ENCODE assay signal across 38 cellular contexts in genomic region chr18:74329688-74330205, GRCh38. TPM values are rescaled to one million over a fixed set of nuclear protein-coding genes. Genes with fewer than 3 reads are reported as not detected.
"Had no signal": no experiment of that assay in that cellular context is flagged by ENCODE, and none has a peak within 500 bp of the region (broad histone marks: within the 10 kb centered on the region; RNA-seq: fewer than 3 reads in every experiment).

No MANE protein-coding gene starts in this region.

- H3K27me3 Mint-ChIP-seq: activated naive CD8-positive, alpha-beta T cell treated with anti-CD3 and anti-CD28 coated beads for 36 hours had no signal

- H3K27ac ChIP-seq: cardiac muscle cell, Peyer's patch, SJSA1 had no signal

- H3K27me3 ChIP-seq: cardiac muscle cell, Peyer's patch, SJSA1 had no signal

- H3K36me3 ChIP-seq: cardiac muscle cell, Peyer's patch, SJSA1 had no signal

- H3K4me3 ChIP-seq: cardiac muscle cell, Peyer's patch, SJSA1 had no signal

- H3K4me1 ChIP-seq: Peyer's patch, SJSA1 had no signal

- FAIRE-seq: TTC549 had no signal

- H3K9me3 ChIP-seq: Peyer's patch, SJSA1, SK-N-SH had no signal

- H3K4me3 Mint-ChIP-seq: activated CD4-positive, alpha-beta T cell treated with anti-CD3 and anti-CD28 coated beads, Interleukin-2, amount 10 ng/mL, durations not matched to agents 24 days and 14 days; activated CD8-positive, alpha-beta T cell treated with anti-CD3 and anti-CD28 coated beads for 36 hours; activated naive CD8-positive, alpha-beta T cell treated with anti-CD3 and anti-CD28 coated beads for 36 hours; activated T-cell treated with anti-CD3 and anti-CD28 coated beads, Interleukin-2, amount 50 U/mL, for 72 hours; activated T-helper 17 cell treated with anti-CD3 and anti-CD28 coated beads, Interleukin-2, amount 50 U/mL, for 72 hours; central memory CD8-positive, alpha-beta T cell; T-helper 1 cell treated with Interleukin-12 subunit alpha and Interleukin-12 subunit beta and Interleukin-4 antibody, amounts not matched to agents 30 μg/mL and 1 μg/mL, for 36 hours; T-helper 2 cell treated with Interferon-gamma antibody and Interleukin-4, amounts not matched to agents 5 μg/mL and 100 μg/mL, for 36 hours had no signal

- DNase-seq: activated CD4-positive, alpha-beta T cell treated with anti-CD3 and anti-CD28 coated beads, Interleukin-2, amount 10 ng/mL, durations not matched to agents 24 days and 14 days; activated CD4-positive, alpha-beta T cell treated with anti-CD3 and anti-CD28 coated beads, Interleukin-2, amount 50 U/mL, for 4 hours; activated CD8-positive, alpha-beta T cell treated with anti-CD3 and anti-CD28 coated beads for 36 hours; activated effector memory CD4-positive, alpha-beta T cell treated with anti-CD3 and anti-CD28 coated beads, Interleukin-2, amount 50 U/mL, for 16 hours; activated naive CD4-positive, alpha-beta T cell; activated naive CD4-positive, alpha-beta T cell treated with anti-CD3 and anti-CD28 coated beads, Interleukin-2, amount 50 U/mL, for 16 hours; activated naive CD8-positive, alpha-beta T cell treated with anti-CD3 and anti-CD28 coated beads for 36 hours; activated T-cell treated with anti-CD3 and anti-CD28 coated beads, Interleukin-2, amount 50 U/mL, for 1 hour; activated T-cell treated with anti-CD3 and anti-CD28 coated beads, Interleukin-2, amount 50 U/mL, for 72 hours; amniotic stem cell; aorta; NCI-H1092 treated with DMSO at 0.1 percent for 48 hours; NCI-H1417; NCI-H146; NCI-H187; NCI-H2029 treated with DMSO at 0.1 percent for 48 hours; NCI-H2107; NCI-H2171 treated with DMSO at 0.1 percent for 48 hours; NCI-H2227 treated with DMSO at 0.1 percent for 48 hours; NCI-H446; NCI-H510A treated with DMSO at 0.1 percent for 48 hours; NCI-H69; NCI-H82; NK-92 treated with Interleukin-12 subunit alpha and Interleukin-12 subunit beta, amount 100 ng/mL, for 24 hours; PC-3; Peyer's patch; RPMI8226; SHP77 treated with DMSO at 0.1 percent for 48 hours; SK-N-SH had no signal

- H3K9me3 Mint-ChIP-seq: activated CD8-positive, alpha-beta T cell treated with anti-CD3 and anti-CD28 coated beads for 36 hours; activated naive CD8-positive, alpha-beta T cell treated with anti-CD3 and anti-CD28 coated beads for 36 hours; activated T-cell treated with anti-CD3 and anti-CD28 coated beads, Interleukin-2, amount 50 U/mL, for 72 hours; activated T-helper 17 cell treated with anti-CD3 and anti-CD28 coated beads, Interleukin-2, amount 50 U/mL, for 72 hours; central memory CD8-positive, alpha-beta T cell; T-helper 2 cell treated with Interferon-gamma antibody and Interleukin-4, amounts not matched to agents 5 μg/mL and 100 μg/mL, for 36 hours had no signal

- H3K36me3 Mint-ChIP-seq: activated naive CD8-positive, alpha-beta T cell treated with anti-CD3 and anti-CD28 coated beads for 36 hours had no signal

- H3K9ac ChIP-seq: SK-N-SH had no signal

- H3K4me1 Mint-ChIP-seq: activated CD4-positive, alpha-beta T cell treated with anti-CD3 and anti-CD28 coated beads, Interleukin-2, amount 10 ng/mL, durations not matched to agents 24 days and 14 days; activated T-helper 17 cell treated with anti-CD3 and anti-CD28 coated beads, Interleukin-2, amount 50 U/mL, for 72 hours; central memory CD8-positive, alpha-beta T cell had no signal

- H3K4me2 ChIP-seq: SK-N-SH had no signal

- H3K27ac Mint-ChIP-seq: activated CD4-positive, alpha-beta T cell treated with anti-CD3 and anti-CD28 coated beads, Interleukin-2, amount 10 ng/mL, durations not matched to agents 24 days and 14 days; activated CD8-positive, alpha-beta T cell treated with anti-CD3 and anti-CD28 coated beads for 36 hours; activated naive CD8-positive, alpha-beta T cell treated with anti-CD3 and anti-CD28 coated beads for 36 hours; activated T-cell treated with anti-CD3 and anti-CD28 coated beads, Interleukin-2, amount 50 U/mL, for 72 hours; activated T-helper 17 cell treated with anti-CD3 and anti-CD28 coated beads, Interleukin-2, amount 50 U/mL, for 72 hours; T-helper 1 cell treated with Interleukin-12 subunit alpha and Interleukin-12 subunit beta and Interleukin-4 antibody, amounts not matched to agents 30 μg/mL and 1 μg/mL, for 36 hours; T-helper 2 cell treated with Interferon-gamma antibody and Interleukin-4, amounts not matched to agents 5 μg/mL and 100 μg/mL, for 36 hours had no signal

RNA-seq across cellular contexts. Expression of gene C18orf63, which starts 14.1 kb away (rescaled TPM):
- total RNA-seq: activated CD4-positive, alpha-beta T cell treated with anti-CD3 and anti-CD28 coated beads, Interleukin-2, amount 10 ng/mL, durations not matched to agents 24 days and 14 days; activated CD8-positive, alpha-beta memory T cell treated with anti-CD3 and anti-CD28 coated beads for 36 hours; activated CD8-positive, alpha-beta T cell treated with anti-CD3 and anti-CD28 coated beads for 36 hours; activated naive CD8-positive, alpha-beta T cell treated with anti-CD3 and anti-CD28 coated beads for 36 hours; activated T-cell treated with anti-CD3 and anti-CD28 coated beads, Interleukin-2, amount 50 U/mL, for 72 hours; activated T-helper 17 cell treated with anti-CD3 and anti-CD28 coated beads, Interleukin-2, amount 50 U/mL, for 72 hours; aorta; cardiac muscle cell; M059J; PC-3; Peyer's patch; SJSA1 had no signal
